8 cellular contexts compared by ENCODE assay signal in the genomic region with DNA sequence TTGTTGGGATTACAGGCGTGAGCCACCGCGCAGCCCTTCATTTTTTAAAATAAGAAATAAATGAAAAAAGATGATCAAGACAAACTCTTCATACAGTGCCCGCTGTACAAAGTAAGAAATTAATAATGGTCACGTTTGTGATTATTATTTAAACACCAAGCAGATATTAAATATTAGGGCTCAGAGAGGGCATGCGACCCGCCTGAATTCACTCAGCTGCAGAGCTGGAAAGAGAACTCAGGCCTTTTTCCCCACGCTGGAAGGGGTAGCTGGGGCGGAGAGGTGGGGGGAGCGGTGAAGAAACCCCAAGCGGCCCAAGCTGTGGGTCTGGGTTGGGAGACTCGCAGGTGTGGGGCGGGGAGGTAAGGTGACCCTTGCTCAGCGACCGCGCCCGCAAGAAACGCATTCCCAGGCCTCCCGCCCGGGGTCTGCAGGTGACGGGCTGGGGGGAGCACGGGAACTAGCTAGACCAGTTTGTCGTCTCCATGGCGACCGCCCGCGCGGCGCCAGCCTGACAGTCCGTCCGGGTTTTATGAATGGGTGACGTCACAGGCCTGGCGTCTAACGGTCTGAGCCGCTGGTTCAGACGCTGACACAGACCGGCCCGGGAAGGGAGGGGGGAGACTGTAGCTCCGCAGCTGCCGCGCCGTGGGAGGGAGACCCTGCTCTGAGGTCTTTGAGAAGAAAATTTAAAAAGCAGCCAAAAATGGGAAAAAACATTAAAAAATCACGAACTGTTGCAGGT. TPM values are rescaled to one million over a fixed set of nuclear protein-coding genes. Genes with fewer than 3 reads are reported as not detected.
DNase-seq lines count a peak whose midpoint lies in the region; ATAC-seq and TF ChIP-seq lines count a peak whose summit lies in the region.

No MANE protein-coding gene starts in this region.

- H3K36me3 ChIP-seq in BE2C (peaks cover 17% of the 10 kb centered on the region), Panc1 (ENCODE audit: control insufficient read depth, insufficient read depth, low read length) (peaks cover 8% of the 10 kb centered on the region), esophagus muscularis mucosa (peaks cover 0 to 22% (median 0%) of the 10 kb centered on the region in 4 donors), mucosa of stomach (ENCODE audit: control insufficient read depth, insufficient read depth, low read length) (peaks cover 14% of the 10 kb centered on the region)

- H3K9me3 ChIP-seq in BE2C (no peaks in the 10 kb centered on the region), Panc1 (ENCODE audit: control insufficient read depth, insufficient read depth, low read depth, low read length) (no peaks in the 10 kb centered on the region), esophagus muscularis mucosa (no peaks in the 10 kb centered on the region), mucosa of stomach (ENCODE audit: control insufficient read depth, low read length) (no peaks in the 10 kb centered on the region)

- ATAC-seq in GM19455 (IDR thresholded peaks at IDR 0.05; ENCODE audit: unreplicated experiment): peak; percentile 49
- peak; percentile 60 for ATAC-seq in Panc1

- POLR2A ChIA-PET in Panc1 (lab: Charles Lee): interaction anchor here (0.6 to 3.8 kb wide), 13 partner anchors 8 to 699 kb away, joined by 3 to 76 read pairs (median 12); no protein-coding TSS in a partner anchor

- BruUV-seq in Panc1 (replicated peaks; lab: Mats Ljungman, UMichigan): no TSS peak

- H3K4me3 ChIP-seq in BE2C (ENCODE audit: low read depth, low read length) (peak overlapping the region; percentile 99), Panc1 (ENCODE audit: low read depth in 2 of 2, low read length in 2 of 2) (peak overlapping the region; percentile 73 to 88), esophagus muscularis mucosa (peak overlapping the region; percentile 71 to 83 (median 74)), mucosa of stomach (ENCODE audit: low read length) (peak overlapping the region; percentile 91)

- DNase-seq in BE2C (peak; percentile 100), Kasumi-1 (lab: John Stamatoyannopoulos, UW) (peak; percentile 73 to 81), Panc1 (ENCODE audit: low read depth, low spot score) (peak; percentile 94), esophagus muscularis mucosa (ENCODE audit: extremely low spot score) (peak; percentile 97)
- DNase-seq in activated T-cell treated with anti-CD3 and anti-CD28 coated beads, Interleukin-2, amount 50 U/mL, for 48 hours: peak; percentile 81 to 83
- DNase-seq in stimulated activated CD8-positive, alpha-beta memory T cell treated with anti-CD3 and anti-CD28 coated beads, Interleukin-4, amount 100 ng/mL, for 1 hour (ENCODE audit: low read depth in 2 of 2, low spot score in 1 of 2): peak; percentile 45 to 46

- TF ChIP-seq POLR2A in esophagus muscularis mucosa (IDR thresholded peaks at IDR 0.05; ENCODE audit: low read depth): peak; percentile 80

- H3K9ac ChIP-seq in mucosa of stomach (ENCODE audit: low read length): peak overlapping the region; percentile 83

- H3K27me3 ChIP-seq in BE2C (no peaks in the 10 kb centered on the region), Panc1 (ENCODE audit: control insufficient read depth, insufficient read depth, low read length) (no peaks in the 10 kb centered on the region), esophagus muscularis mucosa (no peaks in the 10 kb centered on the region), mucosa of stomach (ENCODE audit: control insufficient read depth, insufficient read depth, low read length) (peaks cover 4% of the 10 kb centered on the region)

- in situ Hi-C loops in Panc1 (cut with HindIII; ENCODE audit: low pct_unique_long_range_greater_than_20kb, low sequenced_read_pairs): no loop called here

- intact Hi-C loops in Panc1 (cut with micrococcal nuclease; ENCODE audit: unreplicated experiment) (no loop called here), esophagus muscularis mucosa (cut with DNase I) (no loop called here)

- TF ChIP-seq CTCF in BE2C (IDR thresholded peaks at IDR 0.05; ENCODE audit: low read depth, low read length) (no peak), Panc1 (IDR thresholded peaks at IDR 0.05) (no peak), esophagus muscularis mucosa (IDR thresholded peaks at IDR 0.05) (no peak)

- peaks cover 21% of the 10 kb centered on the region for H3K4me1 ChIP-seq in BE2C
- peaks cover 46% of the 10 kb centered on the region for H3K4me1 ChIP-seq in Panc1 (ENCODE audit: control insufficient read depth, insufficient read depth, low read length)
- H3K4me1 ChIP-seq in esophagus muscularis mucosa: peaks cover 31 to 63% (median 49%) of the 10 kb centered on the region in 4 donors
- H3K4me1 ChIP-seq in mucosa of stomach (ENCODE audit: control insufficient read depth, insufficient read depth, low read length): peaks cover 44% of the 10 kb centered on the region

- CTCF ChIA-PET in Panc1 (lab: Charles Lee): interaction anchor here (0.6 to 3.3 kb wide), 11 partner anchors 8 to 119 kb away, joined by 3 to 21 read pairs (median 6); no protein-coding TSS in a partner anchor

- TF ChIP-seq EP300 in esophagus muscularis mucosa (IDR thresholded peaks at IDR 0.05): peak; percentile 78

- WGBS in esophagus muscularis mucosa: 12% methylated on average over 43 of the region's 43 CpGs

- H3K27ac ChIP-seq in Panc1 (ENCODE audit: low read length) (peak overlapping the region; percentile 100), esophagus muscularis mucosa (replicated peaks in 1 of 4) (peak overlapping the region; percentile 91 to 98 (median 94))

RNA-seq across cellular contexts. Expression of gene ID1, which starts 1.1 kb away (rescaled TPM):
- 40.6 TPM for polyA plus RNA-seq in BE2C (2012; ENCODE audit: insufficient read depth, insufficient read length, low read depth)
- total RNA-seq in Panc1 (2021; ENCODE audit: unreplicated experiment): 152 TPM
- 185 TPM for polyA plus RNA-seq in Panc1 (2012; ENCODE audit: insufficient read length)
- 100 to 1,000 TPM; 199 to 744 (median 532) TPM for total RNA-seq in esophagus muscularis mucosa

RNA-seq across cellular contexts. Expression of gene COX4I2, which starts 33.7 kb away (rescaled TPM):
- 4.2 TPM for polyA plus RNA-seq in BE2C (2012; ENCODE audit: insufficient read depth, insufficient read length, low read depth)
- total RNA-seq in Panc1 (2021; ENCODE audit: unreplicated experiment): not detected
- polyA plus RNA-seq in Panc1 (2012; ENCODE audit: insufficient read length): not detected
- total RNA-seq in esophagus muscularis mucosa: 10 to 100 TPM in 1 of 4 donors, 1 to 10 TPM in 3; 2.1 to 14.2 (median 7.1) TPM

Comparison
In these comparisons a context has a peak if more than half of its experiments do, and no peak if none do; other contexts are left out.
1. Peak in every context shown above with its lines: DNase-seq, ATAC-seq, H3K4me3 ChIP-seq and H3K27ac ChIP-seq.
2. DNase-seq: peak in every context shown above with its lines; median percentile 100 in BE2C; 97 in esophagus muscularis mucosa; 94 in Panc1; 82 in activated T-cell treated with anti-CD3 and anti-CD28 coated beads, Interleukin-2, amount 50 U/mL, for 48 hours; 77 in Kasumi-1; 46 in stimulated activated CD8-positive, alpha-beta memory T cell treated with anti-CD3 and anti-CD28 coated beads, Interleukin-4, amount 100 ng/mL, for 1 hour.